ENCODE assay signal across 1 cellular context in genomic region chr5:63483338-63483737, GRCh38.
TF ChIP-seq lines count a peak whose summit lies in the region.

No MANE protein-coding gene starts in this region.

TF ChIP-seq in GM23338, 12 proteins besides CTCF, POLR2A, EP300 and RAD21 (continued from another document):
- TF ChIP-seq EZH2 (IDR thresholded peaks at IDR 0.05; ENCODE audit: low read depth, unreplicated experiment): no peak
- TF ChIP-seq ETS1 (IDR thresholded peaks at IDR 0.05): no peak
- TF ChIP-seq NANOG (IDR thresholded peaks at IDR 0.05; ENCODE audit: borderline replicate concordance): no peak
- no peak for TF ChIP-seq STAT1 (IDR thresholded peaks at IDR 0.05; ENCODE audit: unreplicated experiment)
- TF ChIP-seq JUNB (IDR thresholded peaks at IDR 0.05; ENCODE audit: unreplicated experiment): no peak
- no peak for TF ChIP-seq CREB1 (CRISPR knock-in tag; IDR thresholded peaks at IDR 0.05; ENCODE audit: low read depth)
- TF ChIP-seq EZH2phosphoT487 (IDR thresholded peaks at IDR 0.05; ENCODE audit: unreplicated experiment): no peak
